40 cellular contexts compared by ENCODE assay signal in genomic region chr15:56361978-56362377, GRCh38.
"Had no signal": no experiment of that assay in that cellular context is flagged by ENCODE, and none has a peak within 500 bp of the region (broad histone marks: within the 10 kb centered on the region; RNA-seq: fewer than 3 reads in every experiment).

No MANE protein-coding gene starts in this region.

- H3K36me3 ChIP-seq: adrenal gland, ascending aorta, brain microvascular endothelial cell, breast epithelium, cardiac muscle cell had no signal

- H3K27ac ChIP-seq: adrenal gland, ascending aorta, body of pancreas, brain microvascular endothelial cell, breast epithelium, cardiac muscle cell had no signal

- ATAC-seq: activated naive CD4-positive, alpha-beta T cell treated with anti-CD3 and anti-CD28 coated beads, Interleukin-2, amount 50 U/mL, for 72 hours; activated naive CD8-positive, alpha-beta T cell treated with anti-CD3 and anti-CD28 coated beads, Interleukin-2, amount 50 U/mL, for 24 hours; activated T-cell treated with anti-CD3 and anti-CD28 coated beads, Interleukin-2, amount 50 U/mL, for 4 hours; activated T-cell treated with anti-CD3 and anti-CD28 coated beads, Interleukin-2, amount 50 U/mL, for 72 hours; activated T-helper 17 cell treated with anti-CD3 and anti-CD28 coated beads, Interleukin-2, amount 50 U/mL, for 72 hours; body of pancreas had no signal

- H3K9me3 Mint-ChIP-seq: activated naive CD4-positive, alpha-beta T cell treated with anti-CD3 and anti-CD28 coated beads, Interleukin-2, amount 10 ng/mL, durations not matched to agents 7 days and 5 days; activated naive CD8-positive, alpha-beta T cell treated with anti-CD3 and anti-CD28 coated beads, Interleukin-2, amount 10 ng/mL, durations not matched to agents 7 days and 5 days; activated T-cell treated with anti-CD3 and anti-CD28 coated beads, Interleukin-2, amount 50 U/mL, for 24 hours; activated T-helper 1 cell treated with anti-CD3 and anti-CD28 coated beads, Interleukin-12 subunit alpha, Interleukin-12 subunit beta, Interleukin-2, Interleukin-4 antibody, amounts not matched to agents 30 ng/mL and 10 ng/mL and 1 ng/mL, durations not matched to agents 14 hours and 24 hours and 36 hours; activated T-helper 2 cell treated with anti-CD3 and anti-CD28 coated beads, Interferon-gamma antibody, Interleukin-2, Interleukin-4, amounts not matched to agents 10 μg/mL and 5 μg/mL and 100 μg/mL, durations not matched to agents 14 hours and 24 hours and 36 hours; central memory CD8-positive, alpha-beta T cell had no signal

- H3K4me3 Mint-ChIP-seq: activated naive CD4-positive, alpha-beta T cell treated with anti-CD3 and anti-CD28 coated beads for 36 hours; activated naive CD4-positive, alpha-beta T cell treated with anti-CD3 and anti-CD28 coated beads, Interleukin-2, amount 10 ng/mL, durations not matched to agents 7 days and 5 days; activated naive CD4-positive, alpha-beta T cell treated with anti-CD3 and anti-CD28 coated beads, Interleukin-2, amount 50 U/mL, for 24 hours; activated naive CD8-positive, alpha-beta T cell; activated naive CD8-positive, alpha-beta T cell treated with anti-CD3 and anti-CD28 coated beads for 36 hours; activated naive CD8-positive, alpha-beta T cell treated with anti-CD3 and anti-CD28 coated beads, Interleukin-2, amount 10 ng/mL, durations not matched to agents 7 days and 5 days; activated naive CD8-positive, alpha-beta T cell treated with anti-CD3 and anti-CD28 coated beads, Interleukin-2, amount 50 U/mL, for 24 hours; activated T-cell treated with anti-CD3 and anti-CD28 coated beads, Interleukin-2, amount 50 U/mL, for 24 hours; activated T-cell treated with anti-CD3 and anti-CD28 coated beads, Interleukin-2, amount 50 U/mL, for 4 hours; activated T-cell treated with anti-CD3 and anti-CD28 coated beads, Interleukin-2, amount 50 U/mL, for 72 hours; activated T-helper 1 cell treated with anti-CD3 and anti-CD28 coated beads, Interleukin-12 subunit alpha, Interleukin-12 subunit beta, Interleukin-2, Interleukin-4 antibody, amounts not matched to agents 30 ng/mL and 10 ng/mL and 1 ng/mL, durations not matched to agents 14 hours and 24 hours and 36 hours; activated T-helper 17 cell treated with anti-CD3 and anti-CD28 coated beads, Interleukin-2, amount 50 U/mL, for 72 hours; central memory CD8-positive, alpha-beta T cell had no signal

- FAIRE-seq: astrocyte, bronchial epithelial cell had no signal

- H3K27me3 ChIP-seq: adrenal gland, ascending aorta, body of pancreas, brain microvascular endothelial cell, breast epithelium, cardiac muscle cell had no signal

- DNase-seq: activated effector memory CD4-positive, alpha-beta T cell treated with anti-CD3 and anti-CD28 coated beads, Interleukin-2, amount 50 U/mL, for 16 hours; activated effector memory CD4-positive, alpha-beta T cell treated with Interleukin-2 at 50 U/mL for 16 hours; activated gamma-delta T cell; activated gamma-delta T cell treated with Interleukin-2 at 50 U/mL for 16 hours; activated naive CD4-positive, alpha-beta T cell; activated naive CD4-positive, alpha-beta T cell treated with anti-CD3 and anti-CD28 coated beads for 36 hours; activated naive CD4-positive, alpha-beta T cell treated with anti-CD3 and anti-CD28 coated beads, Interleukin-2, amount 10 ng/mL, durations not matched to agents 7 days and 5 days; activated naive CD4-positive, alpha-beta T cell treated with anti-CD3 and anti-CD28 coated beads, Interleukin-2, amount 50 U/mL, for 16 hours; activated naive CD4-positive, alpha-beta T cell treated with Interleukin-2 at 50 U/mL for 16 hours; activated naive CD8-positive, alpha-beta T cell treated with anti-CD3 and anti-CD28 coated beads for 36 hours; activated naive CD8-positive, alpha-beta T cell treated with anti-CD3 and anti-CD28 coated beads, Interleukin-2, amount 10 ng/mL, durations not matched to agents 7 days and 5 days; activated naive CD8-positive, alpha-beta T cell treated with anti-CD3 and anti-CD28 coated beads, Interleukin-2, amount 50 U/mL, for 24 hours; activated T-cell treated with anti-CD3 and anti-CD28 coated beads, Interleukin-2, amount 50 U/mL, for 1 hour; activated T-cell treated with anti-CD3 and anti-CD28 coated beads, Interleukin-2, amount 50 U/mL, for 24 hours; activated T-cell treated with anti-CD3 and anti-CD28 coated beads, Interleukin-2, amount 50 U/mL, for 4 hours; activated T-cell treated with anti-CD3 and anti-CD28 coated beads, Interleukin-2, amount 50 U/mL, for 48 hours; activated T-cell treated with anti-CD3 and anti-CD28 coated beads, Interleukin-2, amount 50 U/mL, for 72 hours; adrenal gland; amniotic stem cell; amygdala; anterior cingulate cortex; aorta; body of pancreas; brain microvascular endothelial cell; caudate nucleus; central memory CD4-positive, alpha-beta T cell; cerebellar nuclear complex had no signal

- H3K4me1 ChIP-seq: breast epithelium had no signal

- H3K36me3 Mint-ChIP-seq: activated naive CD4-positive, alpha-beta T cell treated with anti-CD3 and anti-CD28 coated beads, Interleukin-2, amount 10 ng/mL, durations not matched to agents 7 days and 5 days; activated naive CD4-positive, alpha-beta T cell treated with anti-CD3 and anti-CD28 coated beads, Interleukin-2, amount 50 U/mL, for 24 hours; activated naive CD8-positive, alpha-beta T cell; activated naive CD8-positive, alpha-beta T cell treated with anti-CD3 and anti-CD28 coated beads for 36 hours; activated naive CD8-positive, alpha-beta T cell treated with anti-CD3 and anti-CD28 coated beads, Interleukin-2, amount 10 ng/mL, durations not matched to agents 7 days and 5 days; brain had no signal

- H3K4me3 ChIP-seq: adrenal gland, ascending aorta, body of pancreas, breast epithelium, cardiac muscle cell had no signal

- H3K27ac Mint-ChIP-seq: activated naive CD4-positive, alpha-beta T cell treated with anti-CD3 and anti-CD28 coated beads for 36 hours; activated naive CD4-positive, alpha-beta T cell treated with anti-CD3 and anti-CD28 coated beads, Interleukin-2, amount 10 ng/mL, durations not matched to agents 7 days and 5 days; activated naive CD4-positive, alpha-beta T cell treated with anti-CD3 and anti-CD28 coated beads, Interleukin-2, amount 50 U/mL, for 24 hours; activated naive CD4-positive, alpha-beta T cell treated with anti-CD3 and anti-CD28 coated beads, Interleukin-2, amount 50 U/mL, for 72 hours; activated naive CD8-positive, alpha-beta T cell; activated naive CD8-positive, alpha-beta T cell treated with anti-CD3 and anti-CD28 coated beads for 36 hours; activated naive CD8-positive, alpha-beta T cell treated with anti-CD3 and anti-CD28 coated beads, Interleukin-2, amount 10 ng/mL, durations not matched to agents 7 days and 5 days; activated naive CD8-positive, alpha-beta T cell treated with anti-CD3 and anti-CD28 coated beads, Interleukin-2, amount 50 U/mL, for 24 hours; activated T-cell treated with anti-CD3 and anti-CD28 coated beads, Interleukin-2, amount 50 U/mL, for 24 hours; activated T-cell treated with anti-CD3 and anti-CD28 coated beads, Interleukin-2, amount 50 U/mL, for 72 hours; activated T-helper 1 cell treated with anti-CD3 and anti-CD28 coated beads, Interleukin-12 subunit alpha, Interleukin-12 subunit beta, Interleukin-2, Interleukin-4 antibody, amounts not matched to agents 30 ng/mL and 10 ng/mL and 1 ng/mL, durations not matched to agents 14 hours and 24 hours and 36 hours; activated T-helper 17 cell treated with anti-CD3 and anti-CD28 coated beads, Interleukin-2, amount 50 U/mL, for 72 hours; activated T-helper 2 cell treated with anti-CD3 and anti-CD28 coated beads, Interferon-gamma antibody, Interleukin-2, Interleukin-4, amounts not matched to agents 10 μg/mL and 5 μg/mL and 100 μg/mL, durations not matched to agents 14 hours and 24 hours and 36 hours; brain had no signal

- H3K9me3 ChIP-seq: adrenal gland, ascending aorta, body of pancreas, breast epithelium had no signal
